Comparison of ENCODE assay signal across 15 cellular contexts in genomic region chr10:33484787-33485186, GRCh38.
A peak's percentile ranks its signal among the peaks of the same experiment; 100 is the strongest.
DNase-seq lines count a peak whose midpoint lies in the region; ATAC-seq, FAIRE-seq and TF ChIP-seq lines count a peak whose summit lies in the region.
"Had no signal": no experiment of that assay in that cellular context is flagged by ENCODE, and none has a peak within 500 bp of the region (broad histone marks: within the 10 kb centered on the region; RNA-seq: fewer than 3 reads in every experiment).

No MANE protein-coding gene starts in this region.

- H3K27me3 Mint-ChIP-seq in brain = no peaks in the 10 kb centered on the region

- no peaks in the 10 kb centered on the region for H3K36me3 ChIP-seq in HEK293 (ENCODE audit: control insufficient read depth in 2 of 2, insufficient read depth in 1 of 2, low read length in 2 of 2)
- H3K36me3 ChIP-seq in mesenchymal stem cell (ENCODE audit: control insufficient read depth in 1 of 2, insufficient read depth in 2 of 2, low read depth in 1 of 2, low read length in 2 of 2) = no peaks in the 10 kb centered on the region
- no peaks in the 10 kb centered on the region for H3K36me3 ChIP-seq in SK-N-SH (replicated peaks in 1 of 2; ENCODE audit: control insufficient read depth in 1 of 2, insufficient read depth in 2 of 2, low read length in 1 of 2)
- H3K36me3 ChIP-seq: BLaER1 treated with 17β-estradiol and CSF1 and Interleukin-3, amounts not matched to agents 10 nM and 100 nM had no signal

- H3K36me3 Mint-ChIP-seq in brain = no peaks in the 10 kb centered on the region

- H3K9me2 ChIP-seq in SK-N-SH = no peaks in the 10 kb centered on the region

- H2BK5ac ChIP-seq in mesenchymal stem cell (ENCODE audit: low read depth, low read length, poor library complexity, severe bottlenecking) = no peak overlapping the region

- no peaks in the 10 kb centered on the region for H4K20me1 ChIP-seq in SK-N-SH (ENCODE audit: insufficient read depth)
- H4K20me1 ChIP-seq: BLaER1 treated with 17β-estradiol and CSF1 and Interleukin-3, amounts not matched to agents 10 nM and 100 nM had no signal

- H3K9ac ChIP-seq in mesenchymal stem cell (ENCODE audit: low read length) = peak overlapping the region; percentile 4
- H3K9ac ChIP-seq in SK-N-SH = no peak overlapping the region
- H3K9ac ChIP-seq: BLaER1 treated with 17β-estradiol and CSF1 and Interleukin-3, amounts not matched to agents 10 nM and 100 nM had no signal

- no peak overlapping the region for H3K18ac ChIP-seq in mesenchymal stem cell (ENCODE audit: low read depth in 1 of 2, low read length in 2 of 2)

- H2AFZ ChIP-seq in mesenchymal stem cell (ENCODE audit: low read depth, low read length) (no peak overlapping the region), SK-N-SH (ENCODE audit: low read depth) (no peak overlapping the region)

- ATAC-seq in GM21447 (IDR thresholded peaks at IDR 0.05; ENCODE audit: unreplicated experiment) = no peak
- ATAC-seq: SK-N-SH treated with all-trans-retinoic acid at 6 μM for 48 hours had no signal

- TF ChIP-seq RAD21 in SK-N-SH (IDR thresholded peaks at IDR 0.05; ENCODE audit: low read length) = no peak

- H3K23ac ChIP-seq in mesenchymal stem cell (ENCODE audit: low read length in 2 of 2) = no peak overlapping the region

- no peak overlapping the region for H2BK120ac ChIP-seq in mesenchymal stem cell (ENCODE audit: low read depth, low read length)

- no peak overlapping the region for H3K4ac ChIP-seq in mesenchymal stem cell (ENCODE audit: low read depth in 1 of 2, low read length in 2 of 2)

- no peak overlapping the region for H3K4me2 ChIP-seq in mesenchymal stem cell (ENCODE audit: low read length, poor library complexity, severe bottlenecking)
- no peak overlapping the region for H3K4me2 ChIP-seq in SK-N-SH
- H3K4me2 ChIP-seq: BLaER1 treated with 17β-estradiol and CSF1 and Interleukin-3, amounts not matched to agents 10 nM and 100 nM had no signal

- H3F3A ChIP-seq in SK-N-SH (replicated peaks; ENCODE audit: insufficient read depth) = no peaks in the 10 kb centered on the region

- no peak for TF ChIP-seq CTCF in HEK293 (tag by site-specific recombination; IDR thresholded peaks at IDR 0.05)
- no peak for TF ChIP-seq CTCF in brain (conservative IDR thresholded peaks at IDR 0.05)
- no peak for TF ChIP-seq CTCF in SK-N-SH (IDR thresholded peaks at IDR 0.05)

- H3K27me3 ChIP-seq in mesenchymal stem cell (ENCODE audit: control insufficient read depth in 1 of 2, insufficient read depth in 1 of 2, low read length in 2 of 2) (no peaks in the 10 kb centered on the region), SK-N-SH (ENCODE audit: insufficient read depth) (no peaks in the 10 kb centered on the region)
- H3K27me3 ChIP-seq: BLaER1 treated with 17β-estradiol and CSF1 and Interleukin-3, amounts not matched to agents 10 nM and 100 nM had no signal

- H3K9me3 ChIP-seq in HEK293 (ENCODE audit: control insufficient read depth, insufficient read depth, low read depth, low read length) (no peaks in the 10 kb centered on the region), mesenchymal stem cell (ENCODE audit: control insufficient read depth, low read length) (no peaks in the 10 kb centered on the region), SK-N-SH (no peaks in the 10 kb centered on the region)

- 76% methylated on average over 2 of the region's 2 CpGs for WGBS in mesenchymal stem cell
- 88% methylated on average over 2 of the region's 2 CpGs for WGBS in SK-N-SH (ENCODE audit: low lambda C conversion rate)

- no peak overlapping the region for H2AK5ac ChIP-seq in mesenchymal stem cell (ENCODE audit: low read length, severe bottlenecking)

- CTCF ChIA-PET in HEK293 (lab: Yijun Ruan, JAX) (interaction anchor here (0.6 kb wide), 1 partner anchor 1049 kb away, joined by 3 read pairs; no protein-coding TSS in a partner anchor), SK-N-SH (lab: Yijun Ruan, JAX) (no interaction called here)

- peak overlapping the region in 1 of 5 experiments; percentile 41 for H3K4me3 Mint-ChIP-seq in brain

- H3K4me3 ChIP-seq in HEK293 (ENCODE audit: low read depth, low read length) (no peak overlapping the region), mesenchymal stem cell (ENCODE audit: insufficient read depth in 1 of 2, low read depth in 1 of 2, low read length in 2 of 2) (no peak overlapping the region), SK-N-SH (ENCODE audit: low read depth in 2 of 2, low read length in 1 of 2) (no peak overlapping the region)
- H3K4me3 ChIP-seq: BLaER1 treated with 17β-estradiol and CSF1 and Interleukin-3, amounts not matched to agents 10 nM and 100 nM had no signal

- H4K8ac ChIP-seq in mesenchymal stem cell (ENCODE audit: low read length) = no peak overlapping the region

- POLR2A ChIA-PET in HEK293 (lab: Yijun Ruan, JAX) = interaction anchor here (1.0 kb wide), 1 partner anchor 151 kb away, joined by 4 read pairs; the partner anchor contains the start of gene NRP1
- POLR2A ChIA-PET in SK-N-SH (lab: Yijun Ruan, JAX) = no interaction called here

- no peak overlapping the region for H2BK15ac ChIP-seq in mesenchymal stem cell (ENCODE audit: low read depth, poor library complexity, severe bottlenecking)

- H3K79me1 ChIP-seq in mesenchymal stem cell (replicated peaks; ENCODE audit: low read length, poor library complexity, severe bottlenecking) = no peaks in the 10 kb centered on the region

- no peak overlapping the region for H4K91ac ChIP-seq in mesenchymal stem cell (ENCODE audit: low read length)

- H3K79me2 ChIP-seq in SK-N-SH (ENCODE audit: insufficient read depth) = no peaks in the 10 kb centered on the region

- no peak overlapping the region; the same call in 1 of the 2 replicates for H3K27ac ChIP-seq in HEK293 (ENCODE audit: extremely low read depth, low read depth, low read length)
- H3K27ac ChIP-seq in mesenchymal stem cell (ENCODE audit: low read length, poor library complexity, severe bottlenecking) = no peak overlapping the region
- no peak overlapping the region for H3K27ac ChIP-seq in SK-N-SH (ENCODE audit: low read depth in 2 of 2, low read length in 1 of 2)
- H3K27ac ChIP-seq: BLaER1 treated with 17β-estradiol and CSF1 and Interleukin-3, amounts not matched to agents 10 nM and 100 nM had no signal

- peaks cover 0 to 13% (median 1%) of the 10 kb centered on the region in 5 experiments for H3K9me3 Mint-ChIP-seq in brain

- no peak overlapping the region for H3K14ac ChIP-seq in mesenchymal stem cell (ENCODE audit: low read length in 2 of 2)

- H3K4me1 Mint-ChIP-seq in brain = peaks cover 47% of the 10 kb centered on the region

- no peak overlapping the region for H2BK12ac ChIP-seq in mesenchymal stem cell (ENCODE audit: low read length in 2 of 2)

- peak; percentile 59 for DNase-seq in AG20443 (ENCODE audit: low spot score)
- DNase-seq in mesenchymal stem cell = peak; percentile 75
- no peak for DNase-seq in SK-N-SH
- DNase-seq in head of caudate nucleus = no peak
- DNase-seq in GM19239 (ENCODE audit: insufficient read length, low spot score) = no peak
- DNase-seq: amniotic stem cell, NCI-H1105 treated with DMSO at 0.1 percent for 48 hours, NCI-H774 had no signal

- no peak for TF ChIP-seq EP300 in SK-N-SH (IDR thresholded peaks at IDR 0.05; ENCODE audit: borderline replicate concordance in 1 of 2, low read depth in 1 of 2, low read length in 1 of 2)

- H3K4me1 ChIP-seq in HEK293 (ENCODE audit: control insufficient read depth, insufficient read depth, low read length) (peaks cover 20% of the 10 kb centered on the region), mesenchymal stem cell (ENCODE audit: control insufficient read depth, insufficient read depth, low read depth, low read length) (no peaks in the 10 kb centered on the region), SK-N-SH (ENCODE audit: control insufficient read depth in 1 of 2, insufficient read depth in 2 of 2, low read depth in 1 of 2, low read length in 1 of 2) (no peaks in the 10 kb centered on the region; a peak in 1 of 4 replicates)

- peak overlapping the region in 4 of 5 experiments; percentile 22 to 69 (median 46) for H3K27ac Mint-ChIP-seq in brain

- intact Hi-C loops in head of caudate nucleus (cut with DNase I) = no loop called here

- no peak for FAIRE-seq in GM19239 (lab: Jason Lieb, UNC)
- FAIRE-seq: endometrium, HTR-8/SVneo had no signal

TF ChIP-seq in HEK293, 187 proteins besides CTCF, POLR2A, EP300 and RAD21 (continues in another document):
- peak; percentile 87 for TF ChIP-seq IKZF3 (tag by site-specific recombination; IDR thresholded peaks at IDR 0.05)

TF ChIP-seq in SK-N-SH, 30 proteins besides CTCF, POLR2A, EP300 and RAD21:
- no peak for TF ChIP-seq RXRA (IDR thresholded peaks at IDR 0.05; ENCODE audit: borderline replicate concordance, low read depth)
- no peak for TF ChIP-seq IRF3 (IDR thresholded peaks at IDR 0.05; ENCODE audit: low read depth, low read length)
- TF ChIP-seq JUND (IDR thresholded peaks at IDR 0.05) = no peak
- no peak for TF ChIP-seq NRF1 (IDR thresholded peaks at IDR 0.05; ENCODE audit: low read depth, low read length)
- TF ChIP-seq GABPA (IDR thresholded peaks at IDR 0.05; ENCODE audit: low read depth) = no peak
- no peak for TF ChIP-seq FOSL2 (IDR thresholded peaks at IDR 0.05; ENCODE audit: borderline replicate concordance, low read depth)
- no peak for TF ChIP-seq MXI1 (IDR thresholded peaks at IDR 0.05; ENCODE audit: low read depth, low read length)
- no peak for TF ChIP-seq FOXJ3 (CRISPR knock-in tag; IDR thresholded peaks at IDR 0.05)
- TF ChIP-seq MAX (IDR thresholded peaks at IDR 0.05; ENCODE audit: low read depth) = no peak
- no peak for TF ChIP-seq FOXM1 (IDR thresholded peaks at IDR 0.05; ENCODE audit: low read depth)

Comparison
In these comparisons a context has a peak if more than half of its experiments do, and no peak if none do; other contexts are left out.
1. DNase-seq: peak in AG20443 (single experiment) and mesenchymal stem cell (single experiment); none in SK-N-SH (single experiment), head of caudate nucleus (0 of 42) and GM19239 (single experiment).